In the genomic region with DNA sequence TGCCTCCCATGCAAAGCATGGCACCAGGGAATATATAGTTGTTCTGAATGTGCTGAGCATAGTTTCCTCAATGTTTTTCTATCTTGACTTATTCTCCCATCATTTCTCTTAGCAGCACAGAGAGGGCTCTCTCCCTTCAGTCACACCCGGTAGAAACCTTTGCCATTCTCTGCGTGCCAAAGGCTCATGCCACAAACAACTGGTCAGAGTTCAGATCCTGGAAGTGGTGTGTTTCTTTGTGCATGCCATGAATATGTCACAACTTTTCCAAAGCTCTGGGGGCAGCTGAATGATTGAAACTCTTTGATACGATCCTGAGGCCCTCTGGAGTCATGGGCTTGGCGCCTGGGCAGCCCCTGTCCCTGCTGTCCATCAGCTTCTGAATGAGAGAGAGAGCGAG, we compare ENCODE assay signal across 32 cellular contexts. TPM values are rescaled to one million over a fixed set of nuclear protein-coding genes. Genes with fewer than 3 reads are reported as not detected.
"Had no signal": no experiment of that assay in that cellular context is flagged by ENCODE, and none has a peak within 500 bp of the region (broad histone marks: within the 10 kb centered on the region; RNA-seq: fewer than 3 reads in every experiment).

No MANE protein-coding gene starts in this region.

- H3K36me3 Mint-ChIP-seq: naive B cell; natural killer cell treated with Interleukin-12 subunit alpha and Interleukin-12 subunit beta and Interleukin-15 and Interleukin-18, amount 100 ng/mL, for 72 hours had no signal

- H3K36me3 ChIP-seq: esophagus muscularis mucosa, gastroesophageal sphincter, heart right ventricle, prostate gland, right atrium auricular region, stomach, thyroid gland, vagina had no signal

- H3K4me3 Mint-ChIP-seq: naive B cell; natural killer cell treated with Interleukin-12 subunit alpha and Interleukin-12 subunit beta and Interleukin-15 and Interleukin-18, amount 100 ng/mL, for 72 hours; neural crest cell had no signal

- H3K9me3 Mint-ChIP-seq: naive B cell; natural killer cell treated with Interleukin-12 subunit alpha and Interleukin-12 subunit beta and Interleukin-15 and Interleukin-18, amount 100 ng/mL, for 72 hours; neural crest cell had no signal

- H3K4me1 ChIP-seq: esophagus muscularis mucosa, foreskin keratinocyte, gastroesophageal sphincter, prostate gland, right atrium auricular region, thyroid gland, vagina had no signal

- H3K27ac Mint-ChIP-seq: naive B cell; natural killer cell treated with Interleukin-12 subunit alpha and Interleukin-12 subunit beta and Interleukin-15 and Interleukin-18, amount 100 ng/mL, for 72 hours had no signal

- H3K27ac ChIP-seq: coronary artery, esophagus muscularis mucosa, foreskin keratinocyte, gastroesophageal sphincter, heart right ventricle, prostate gland, right atrium auricular region, stomach, thyroid gland, vagina had no signal

- H3K4me2 ChIP-seq: smooth muscle cell had no signal

- H3K4me3 ChIP-seq: coronary artery, esophagus muscularis mucosa, gastroesophageal sphincter, heart right ventricle, prostate gland, right atrium auricular region, smooth muscle cell, stomach, thyroid gland, vagina had no signal

- H3K27me3 ChIP-seq: right atrium auricular region, thyroid gland, vagina had no signal

- H3K9me3 ChIP-seq: esophagus muscularis mucosa, gastroesophageal sphincter, heart right ventricle, prostate gland, right atrium auricular region, stomach, thyroid gland, vagina had no signal

- H3K4me1 Mint-ChIP-seq: naive B cell had no signal

- ATAC-seq: foreskin keratinocyte; gastroesophageal sphincter; heart right ventricle; natural killer cell treated with Interleukin-12 subunit alpha and Interleukin-12 subunit beta and Interleukin-15 and Interleukin-18, amount 100 ng/mL, for 72 hours had no signal

- DNase-seq: dermis blood vessel endothelial cell; effector memory CD4-positive, alpha-beta T cell; foreskin keratinocyte; glutamatergic neuron; heart right ventricle; hippocampal formation; kidney glomerular epithelial cell; mesenchymal stem cell; midbrain; naive B cell; stimulated activated CD4-positive, alpha-beta T cell treated with anti-CD3 and anti-CD28 coated beads, Interleukin-12 subunit alpha, Interleukin-12 subunit beta, amount 100 ng/mL, for 4 hours; stimulated activated CD4-positive, alpha-beta T cell treated with anti-CD3 and anti-CD28 coated beads, Interleukin-1b, Interleukin-23, amount 100 ng/mL, for 48 hours; stimulated activated CD4-positive, alpha-beta T cell treated with anti-CD3 and anti-CD28 coated beads, Interleukin-4, amount 100 ng/mL, for 1 hour; stimulated activated CD8-positive, alpha-beta memory T cell treated with anti-CD3 and anti-CD28 coated beads, Interleukin-4, amount 100 ng/mL, for 48 hours; stimulated activated naive CD4-positive, alpha-beta T cell; stomach; thyroid gland had no signal

RNA-seq across cellular contexts. Expression of gene EDAR, which starts 28.0 kb away (rescaled TPM):
- total RNA-seq: dermis blood vessel endothelial cell; endothelial cell of umbilical vein; esophagus muscularis mucosa; fibroblast of lung; foreskin keratinocyte; lung microvascular endothelial cell; natural killer cell treated with Interleukin-12 subunit alpha and Interleukin-12 subunit beta and Interleukin-15 and Interleukin-18, amount 100 ng/mL, for 72 hours; neural crest cell; osteocyte; right atrium auricular region; subcutaneous adipose tissue; temporal lobe; thyroid gland had no signal
- polyA plus RNA-seq: endothelial cell of umbilical vein, fibroblast of lung, heart right ventricle, smooth muscle cell had no signal
